ENCODE assay signal across 1 cellular context in genomic region chr5:62538017-62538942, GRCh38.
A peak's percentile ranks its signal among the peaks of the same experiment; 100 is the strongest.
TF ChIP-seq lines count a peak whose summit lies in the region.

No MANE protein-coding gene starts in this region.

TF ChIP-seq in K562, 482 proteins besides CTCF, POLR2A, EP300 and RAD21 (continued from another document and continues in another):
- peak; percentile 37; the same call in 1 of the 2 replicates for TF ChIP-seq ZBTB40 (IDR thresholded peaks at IDR 0.05)
- TF ChIP-seq ZBTB40 (CRISPR knock-in tag; IDR thresholded peaks at IDR 0.05) = no peak
- peak; percentile 61 for TF ChIP-seq MAFK (IDR thresholded peaks at IDR 0.05; ENCODE audit: low read length)
- TF ChIP-seq SPI1 (IDR thresholded peaks at IDR 0.05; ENCODE audit: borderline replicate concordance, low read depth, low read length) = 0 out of 2 replicates have a peak, but pooled peaks have one; percentile 20
- TF ChIP-seq HMBOX1 (IDR thresholded peaks at IDR 0.05) = peak; percentile 48
- TF ChIP-seq DACH1 (IDR thresholded peaks at IDR 0.05; ENCODE audit: partially characterized antibody) = peak; percentile 55
- peak; percentile 92 for TF ChIP-seq NCOA1 (IDR thresholded peaks at IDR 0.05; ENCODE audit: low read depth)
- 0 out of 2 replicates have a peak, but pooled peaks have one; percentile 5 for TF ChIP-seq MTA2 (IDR thresholded peaks at IDR 0.05; ENCODE audit: low read depth)
- TF ChIP-seq, protein P1, sequence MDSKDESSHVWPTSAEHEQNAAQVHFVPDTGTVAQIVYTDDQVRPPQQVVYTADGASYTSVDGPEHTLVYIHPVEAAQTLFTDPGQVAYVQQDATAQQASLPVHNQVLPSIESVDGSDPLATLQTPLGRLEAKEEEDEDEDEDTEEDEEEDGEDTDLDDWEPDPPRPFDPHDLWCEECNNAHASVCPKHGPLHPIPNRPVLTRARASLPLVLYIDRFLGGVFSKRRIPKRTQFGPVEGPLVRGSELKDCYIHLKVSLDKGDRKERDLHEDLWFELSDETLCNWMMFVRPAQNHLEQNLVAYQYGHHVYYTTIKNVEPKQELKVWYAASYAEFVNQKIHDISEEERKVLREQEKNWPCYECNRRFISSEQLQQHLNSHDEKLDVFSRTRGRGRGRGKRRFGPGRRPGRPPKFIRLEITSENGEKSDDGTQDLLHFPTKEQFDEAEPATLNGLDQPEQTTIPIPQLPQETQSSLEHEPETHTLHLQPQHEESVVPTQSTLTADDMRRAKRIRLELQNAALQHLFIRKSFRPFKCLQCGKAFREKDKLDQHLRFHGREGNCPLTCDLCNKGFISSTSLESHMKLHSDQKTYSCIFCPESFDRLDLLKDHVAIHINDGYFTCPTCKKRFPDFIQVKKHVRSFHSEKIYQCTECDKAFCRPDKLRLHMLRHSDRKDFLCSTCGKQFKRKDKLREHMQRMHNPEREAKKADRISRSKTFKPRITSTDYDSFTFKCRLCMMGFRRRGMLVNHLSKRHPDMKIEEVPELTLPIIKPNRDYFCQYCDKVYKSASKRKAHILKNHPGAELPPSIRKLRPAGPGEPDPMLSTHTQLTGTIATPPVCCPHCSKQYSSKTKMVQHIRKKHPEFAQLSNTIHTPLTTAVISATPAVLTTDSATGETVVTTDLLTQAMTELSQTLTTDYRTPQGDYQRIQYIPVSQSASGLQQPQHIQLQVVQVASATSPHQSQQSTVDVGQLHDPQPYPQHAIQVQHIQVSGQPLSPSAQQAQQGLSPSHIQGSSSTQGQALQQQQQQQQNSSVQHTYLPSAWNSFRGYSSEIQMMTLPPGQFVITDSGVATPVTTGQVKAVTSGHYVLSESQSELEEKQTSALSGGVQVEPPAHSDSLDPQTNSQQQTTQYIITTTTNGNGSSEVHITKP (IDR thresholded peaks at IDR 0.05; ENCODE audit: partially characterized antibody) = no peak
- TF ChIP-seq MTA3 (IDR thresholded peaks at IDR 0.05; ENCODE audit: borderline replicate concordance) = peak; percentile 82; the same call in 1 of the 2 replicates
- TF ChIP-seq ATF1 (CRISPR knock-in tag; IDR thresholded peaks at IDR 0.05) = no peak; the same call in 1 of the 2 replicates
- TF ChIP-seq ATF1 (tag; IDR thresholded peaks at IDR 0.05) = peak; percentile 91
- TF ChIP-seq, protein P2, sequence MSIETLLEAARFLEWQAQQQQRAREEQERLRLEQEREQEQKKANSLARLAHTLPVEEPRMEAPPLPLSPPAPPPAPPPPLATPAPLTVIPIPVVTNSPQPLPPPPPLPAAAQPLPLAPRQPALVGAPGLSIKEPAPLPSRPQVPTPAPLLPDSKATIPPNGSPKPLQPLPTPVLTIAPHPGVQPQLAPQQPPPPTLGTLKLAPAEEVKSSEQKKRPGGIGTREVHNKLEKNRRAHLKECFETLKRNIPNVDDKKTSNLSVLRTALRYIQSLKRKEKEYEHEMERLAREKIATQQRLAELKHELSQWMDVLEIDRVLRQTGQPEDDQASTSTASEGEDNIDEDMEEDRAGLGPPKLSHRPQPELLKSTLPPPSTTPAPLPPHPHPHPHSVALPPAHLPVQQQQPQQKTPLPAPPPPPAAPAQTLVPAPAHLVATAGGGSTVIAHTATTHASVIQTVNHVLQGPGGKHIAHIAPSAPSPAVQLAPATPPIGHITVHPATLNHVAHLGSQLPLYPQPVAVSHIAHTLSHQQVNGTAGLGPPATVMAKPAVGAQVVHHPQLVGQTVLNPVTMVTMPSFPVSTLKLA (conservative IDR thresholded peaks at IDR 0.05) = peak in 1 of 2 experiments; percentile 44; a peak in 1 of 4 replicates
- TF ChIP-seq ZFPM2 (CRISPR knock-in tag; IDR thresholded peaks at IDR 0.05) = no peak
- no peak for TF ChIP-seq ZNF511 (CRISPR knock-in tag; IDR thresholded peaks at IDR 0.05)
- TF ChIP-seq TEAD4 (IDR thresholded peaks at IDR 0.05; ENCODE audit: low read length) = peak; percentile 48; the same call in 1 of the 2 replicates
- TF ChIP-seq TEAD4 (CRISPR knock-in tag; IDR thresholded peaks at IDR 0.05; ENCODE audit: borderline replicate concordance) = no peak
- TF ChIP-seq HMGN3 (IDR thresholded peaks at IDR 0.05; ENCODE audit: borderline replicate concordance, extremely low read depth, insufficient read length, low read depth, low read length) = no peak
- peak; percentile 54 for TF ChIP-seq MAFF (IDR thresholded peaks at IDR 0.05; ENCODE audit: low read length)
- TF ChIP-seq, protein P3, sequence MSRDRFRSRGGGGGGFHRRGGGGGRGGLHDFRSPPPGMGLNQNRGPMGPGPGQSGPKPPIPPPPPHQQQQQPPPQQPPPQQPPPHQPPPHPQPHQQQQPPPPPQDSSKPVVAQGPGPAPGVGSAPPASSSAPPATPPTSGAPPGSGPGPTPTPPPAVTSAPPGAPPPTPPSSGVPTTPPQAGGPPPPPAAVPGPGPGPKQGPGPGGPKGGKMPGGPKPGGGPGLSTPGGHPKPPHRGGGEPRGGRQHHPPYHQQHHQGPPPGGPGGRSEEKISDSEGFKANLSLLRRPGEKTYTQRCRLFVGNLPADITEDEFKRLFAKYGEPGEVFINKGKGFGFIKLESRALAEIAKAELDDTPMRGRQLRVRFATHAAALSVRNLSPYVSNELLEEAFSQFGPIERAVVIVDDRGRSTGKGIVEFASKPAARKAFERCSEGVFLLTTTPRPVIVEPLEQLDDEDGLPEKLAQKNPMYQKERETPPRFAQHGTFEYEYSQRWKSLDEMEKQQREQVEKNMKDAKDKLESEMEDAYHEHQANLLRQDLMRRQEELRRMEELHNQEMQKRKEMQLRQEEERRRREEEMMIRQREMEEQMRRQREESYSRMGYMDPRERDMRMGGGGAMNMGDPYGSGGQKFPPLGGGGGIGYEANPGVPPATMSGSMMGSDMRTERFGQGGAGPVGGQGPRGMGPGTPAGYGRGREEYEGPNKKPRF (IDR thresholded peaks at IDR 0.05; ENCODE audit: low read depth, low read length) = no peak
- TF ChIP-seq RBM39 (optimal IDR thresholded peaks at IDR 0.05; ENCODE audit: low read depth, low read length) = no peak
- peak; percentile 83; the same call in 1 of the 2 replicates for TF ChIP-seq SMARCE1 (IDR thresholded peaks at IDR 0.05)
- peak; percentile 67 to 77; a peak in 3 of 4 replicates for TF ChIP-seq FOXK2 (conservative IDR thresholded peaks at IDR 0.05 in 1 of 2, IDR thresholded peaks at IDR 0.05 in 1 of 2; ENCODE audit: low read depth in 2 of 2)
- TF ChIP-seq, protein P4, sequence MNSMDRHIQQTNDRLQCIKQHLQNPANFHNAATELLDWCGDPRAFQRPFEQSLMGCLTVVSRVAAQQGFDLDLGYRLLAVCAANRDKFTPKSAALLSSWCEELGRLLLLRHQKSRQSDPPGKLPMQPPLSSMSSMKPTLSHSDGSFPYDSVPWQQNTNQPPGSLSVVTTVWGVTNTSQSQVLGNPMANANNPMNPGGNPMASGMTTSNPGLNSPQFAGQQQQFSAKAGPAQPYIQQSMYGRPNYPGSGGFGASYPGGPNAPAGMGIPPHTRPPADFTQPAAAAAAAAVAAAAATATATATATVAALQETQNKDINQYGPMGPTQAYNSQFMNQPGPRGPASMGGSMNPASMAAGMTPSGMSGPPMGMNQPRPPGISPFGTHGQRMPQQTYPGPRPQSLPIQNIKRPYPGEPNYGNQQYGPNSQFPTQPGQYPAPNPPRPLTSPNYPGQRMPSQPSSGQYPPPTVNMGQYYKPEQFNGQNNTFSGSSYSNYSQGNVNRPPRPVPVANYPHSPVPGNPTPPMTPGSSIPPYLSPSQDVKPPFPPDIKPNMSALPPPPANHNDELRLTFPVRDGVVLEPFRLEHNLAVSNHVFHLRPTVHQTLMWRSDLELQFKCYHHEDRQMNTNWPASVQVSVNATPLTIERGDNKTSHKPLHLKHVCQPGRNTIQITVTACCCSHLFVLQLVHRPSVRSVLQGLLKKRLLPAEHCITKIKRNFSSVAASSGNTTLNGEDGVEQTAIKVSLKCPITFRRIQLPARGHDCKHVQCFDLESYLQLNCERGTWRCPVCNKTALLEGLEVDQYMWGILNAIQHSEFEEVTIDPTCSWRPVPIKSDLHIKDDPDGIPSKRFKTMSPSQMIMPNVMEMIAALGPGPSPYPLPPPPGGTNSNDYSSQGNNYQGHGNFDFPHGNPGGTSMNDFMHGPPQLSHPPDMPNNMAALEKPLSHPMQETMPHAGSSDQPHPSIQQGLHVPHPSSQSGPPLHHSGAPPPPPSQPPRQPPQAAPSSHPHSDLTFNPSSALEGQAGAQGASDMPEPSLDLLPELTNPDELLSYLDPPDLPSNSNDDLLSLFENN (IDR thresholded peaks at IDR 0.05; ENCODE audit: low read depth in 2 of 2, low read length in 2 of 2) = 0 out of 4 replicates have a peak, but pooled peaks of 1 of the 2 experiments have one; percentile 31
- TF ChIP-seq ZNF766 (CRISPR knock-in tag; conservative IDR thresholded peaks at IDR 0.05) = peak; percentile 89
- peak in 1 of 2 experiments; percentile 63; a peak in 1 of 3 replicates for TF ChIP-seq CBX3 (IDR thresholded peaks at IDR 0.05; ENCODE audit: borderline replicate concordance in 1 of 2, low read length in 2 of 2)
- TF ChIP-seq TBL1XR1 (IDR thresholded peaks at IDR 0.05; ENCODE audit: low read length in 2 of 2) = peak in 1 of 2 experiments; percentile 77; a peak in 1 of 4 replicates
- TF ChIP-seq ZNF699 (CRISPR knock-in tag; IDR thresholded peaks at IDR 0.05; ENCODE audit: insufficient replicate concordance) = no peak
- peak; percentile 82 for TF ChIP-seq ATF7 (IDR thresholded peaks at IDR 0.05)
- no peak for TF ChIP-seq ZNF77 (CRISPR knock-in tag; IDR thresholded peaks at IDR 0.05)
- peak; percentile 81 for TF ChIP-seq C11orf30 (IDR thresholded peaks at IDR 0.05; ENCODE audit: low read depth)
- peak; percentile 86; the same call in 1 of the 2 replicates for TF ChIP-seq TARDBP (IDR thresholded peaks at IDR 0.05)
- TF ChIP-seq SAP30 (IDR thresholded peaks at IDR 0.05; ENCODE audit: borderline replicate concordance, insufficient read depth, low read depth, low read length, poor library complexity, severe bottlenecking) = no peak
- peak; percentile 81 for TF ChIP-seq ARID1B (IDR thresholded peaks at IDR 0.05)
- peak; percentile 79 to 87 for TF ChIP-seq TRIM24 (IDR thresholded peaks at IDR 0.05)
- TF ChIP-seq ZNF316 (IDR thresholded peaks at IDR 0.05) = peak; percentile 84
- peak; percentile 34; the same call in 1 of the 2 replicates for TF ChIP-seq NCOR1 (IDR thresholded peaks at IDR 0.05)
- TF ChIP-seq TSC22D4 (tag; IDR thresholded peaks at IDR 0.05) = no peak
- peak; percentile 87 for TF ChIP-seq DPF2 (IDR thresholded peaks at IDR 0.05)
- TF ChIP-seq TAL1 (IDR thresholded peaks at IDR 0.05) = peak; percentile 46; the same call in 1 of the 2 replicates
- no peak for TF ChIP-seq TAF9B (IDR thresholded peaks at IDR 0.05; ENCODE audit: partially characterized antibody)
